ENCODE assay signal across 10 cellular contexts in genomic region chr9:131266301-131267229, GRCh38. TPM values are rescaled to one million over a fixed set of nuclear protein-coding genes. Genes with fewer than 3 reads are reported as not detected.
DNase-seq lines count a peak whose midpoint lies in the region; ATAC-seq and TF ChIP-seq lines count a peak whose summit lies in the region.
"Had no signal": no experiment of that assay in that cellular context is flagged by ENCODE, and none has a peak within 500 bp of the region (broad histone marks: within the 10 kb centered on the region; RNA-seq: fewer than 3 reads in every experiment).

No MANE protein-coding gene starts in this region.

- intact Hi-C loops in Right ventricle myocardium superior (cut with DNase I), result no loop called here
- intact Hi-C loops in sigmoid colon (cut with DNase I), result no loop called here

- CTCF ChIA-PET in HEK293 (lab: Yijun Ruan, JAX), result no interaction called here
- CTCF ChIA-PET in activated CD8-positive, alpha-beta T cell treated with anti-CD3 and anti-CD28 coated beads, Interleukin-2, amount 10 ng/mL, durations not matched to agents 7 days and 5 days (lab: Charles Lee), result interaction anchor here (0.6 to 11.6 kb wide), 5 partner anchors 8 to 70 kb away, joined by 3 to 163 read pairs (median 6); partner anchors contain the start of gene FAM78A

- TF ChIP-seq EP300 in sigmoid colon (IDR thresholded peaks at IDR 0.05), result no peak

- H3K27ac ChIP-seq in HEK293 (ENCODE audit: extremely low read depth, low read depth, low read length) (no peak overlapping the region), sigmoid colon (no peak overlapping the region)

- peaks cover 80% of the 10 kb centered on the region for H3K4me1 Mint-ChIP-seq in activated CD8-positive, alpha-beta T cell treated with anti-CD3 and anti-CD28 coated beads, Interleukin-2, amount 10 ng/mL, durations not matched to agents 7 days and 5 days (ENCODE audit: low read depth)

- ATAC-seq in activated CD8-positive, alpha-beta T cell treated with anti-CD3 and anti-CD28 coated beads, Interleukin-2, amount 10 ng/mL, durations not matched to agents 7 days and 5 days, result peak; percentile 8
- ATAC-seq in Right ventricle myocardium superior (ENCODE audit: poor library complexity), result peak; percentile 18

- no peaks in the 10 kb centered on the region for H3K27me3 ChIP-seq in sigmoid colon

- H3K9me3 ChIP-seq in HEK293 (ENCODE audit: control insufficient read depth, insufficient read depth, low read depth, low read length) (no peaks in the 10 kb centered on the region), sigmoid colon (no peaks in the 10 kb centered on the region)

- WGBS in sigmoid colon, 2 donors, result 52 to 59% methylated on average over 24 of the region's 24 CpGs

- TF ChIP-seq CTCF in HEK293 (tag by site-specific recombination; IDR thresholded peaks at IDR 0.05) (no peak), sigmoid colon (IDR thresholded peaks at IDR 0.05) (no peak)

- H3K9me3 Mint-ChIP-seq in activated CD8-positive, alpha-beta T cell treated with anti-CD3 and anti-CD28 coated beads, Interleukin-2, amount 10 ng/mL, durations not matched to agents 7 days and 5 days (ENCODE audit: insufficient read depth), result no peaks in the 10 kb centered on the region

- H3K4me1 ChIP-seq in HEK293 (ENCODE audit: control insufficient read depth, insufficient read depth, low read length), result no peaks in the 10 kb centered on the region
- no peaks in the 10 kb centered on the region for H3K4me1 ChIP-seq in sigmoid colon

- H3K4me3 ChIP-seq in HEK293 (ENCODE audit: low read depth, low read length) (no peak overlapping the region), sigmoid colon (no peak overlapping the region)

- POLR2A ChIA-PET in HEK293 (lab: Yijun Ruan, JAX), result no interaction called here
- POLR2A ChIA-PET in activated CD8-positive, alpha-beta T cell treated with anti-CD3 and anti-CD28 coated beads, Interleukin-2, amount 10 ng/mL, durations not matched to agents 7 days and 5 days (lab: Charles Lee), result interaction anchor here (0.5 to 11.6 kb wide), 5 partner anchors 8 to 141 kb away, joined by 4 to 330 read pairs (median 4); partner anchors contain the start of genes FAM78A and NUP214

- no peak for TF ChIP-seq POLR2A in sigmoid colon (IDR thresholded peaks at IDR 0.05)

- no peaks in the 10 kb centered on the region for H3K27me3 Mint-ChIP-seq in activated CD8-positive, alpha-beta T cell treated with anti-CD3 and anti-CD28 coated beads, Interleukin-2, amount 10 ng/mL, durations not matched to agents 7 days and 5 days (ENCODE audit: low read depth)

- peak; percentile 72 for DNase-seq in activated CD8-positive, alpha-beta T cell treated with anti-CD3 and anti-CD28 coated beads, Interleukin-2, amount 10 ng/mL, durations not matched to agents 7 days and 5 days
- no peak for DNase-seq in Right ventricle myocardium superior
- DNase-seq in stimulated activated CD4-positive, alpha-beta T cell treated with anti-CD3 and anti-CD28 coated beads, Interleukin-4, amount 100 ng/mL, for 1 hour, result peak; percentile 55
- no peak for DNase-seq in NCI-H1105 (lab: John Stamatoyannopoulos, UW)
- no peak for DNase-seq in sigmoid colon
- DNase-seq in OCI-M1 (lab: John Stamatoyannopoulos, UW), result no peak
- no peak for DNase-seq in amniotic stem cell (lab: John Stamatoyannopoulos, UW)
- DNase-seq: retina, substantia nigra had no signal

- no peaks in the 10 kb centered on the region for H3K36me3 ChIP-seq in HEK293 (ENCODE audit: control insufficient read depth in 2 of 2, insufficient read depth in 1 of 2, low read length in 2 of 2)
- no peaks in the 10 kb centered on the region for H3K36me3 ChIP-seq in sigmoid colon

- H3K36me3 Mint-ChIP-seq in activated CD8-positive, alpha-beta T cell treated with anti-CD3 and anti-CD28 coated beads, Interleukin-2, amount 10 ng/mL, durations not matched to agents 7 days and 5 days (ENCODE audit: low read depth), result peaks cover 77% of the 10 kb centered on the region

- peak overlapping the region; percentile 99 for H3K4me3 Mint-ChIP-seq in activated CD8-positive, alpha-beta T cell treated with anti-CD3 and anti-CD28 coated beads, Interleukin-2, amount 10 ng/mL, durations not matched to agents 7 days and 5 days

- peak overlapping the region; percentile 95 for H3K27ac Mint-ChIP-seq in activated CD8-positive, alpha-beta T cell treated with anti-CD3 and anti-CD28 coated beads, Interleukin-2, amount 10 ng/mL, durations not matched to agents 7 days and 5 days

TF ChIP-seq in HEK293, 187 proteins besides CTCF, POLR2A, EP300 and RAD21:
- TF ChIP-seq EGR2 (tag by site-specific recombination; IDR thresholded peaks at IDR 0.05; ENCODE audit: low read depth) (0 out of 2 replicates have a peak, but pooled peaks have one; percentile 6), ZNF169 (tag by site-specific recombination; IDR thresholded peaks at IDR 0.05) (no peak), ZNF223 (tag by site-specific recombination; IDR thresholded peaks at IDR 0.05) (0 out of 2 replicates have a peak, but pooled peaks have one; percentile 10), ZNF645 (tag by site-specific recombination; IDR thresholded peaks at IDR 0.05) (no peak)
- TF ChIP-seq, protein P1, sequence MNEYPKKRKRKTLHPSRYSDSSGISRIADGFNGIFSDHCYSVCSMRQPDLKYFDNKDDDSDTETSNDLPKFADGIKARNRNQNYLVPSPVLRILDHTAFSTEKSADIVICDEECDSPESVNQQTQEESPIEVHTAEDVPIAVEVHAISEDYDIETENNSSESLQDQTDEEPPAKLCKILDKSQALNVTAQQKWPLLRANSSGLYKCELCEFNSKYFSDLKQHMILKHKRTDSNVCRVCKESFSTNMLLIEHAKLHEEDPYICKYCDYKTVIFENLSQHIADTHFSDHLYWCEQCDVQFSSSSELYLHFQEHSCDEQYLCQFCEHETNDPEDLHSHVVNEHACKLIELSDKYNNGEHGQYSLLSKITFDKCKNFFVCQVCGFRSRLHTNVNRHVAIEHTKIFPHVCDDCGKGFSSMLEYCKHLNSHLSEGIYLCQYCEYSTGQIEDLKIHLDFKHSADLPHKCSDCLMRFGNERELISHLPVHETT (tag by site-specific recombination; IDR thresholded peaks at IDR 0.05), result no peak
- TF ChIP-seq, protein P2, sequence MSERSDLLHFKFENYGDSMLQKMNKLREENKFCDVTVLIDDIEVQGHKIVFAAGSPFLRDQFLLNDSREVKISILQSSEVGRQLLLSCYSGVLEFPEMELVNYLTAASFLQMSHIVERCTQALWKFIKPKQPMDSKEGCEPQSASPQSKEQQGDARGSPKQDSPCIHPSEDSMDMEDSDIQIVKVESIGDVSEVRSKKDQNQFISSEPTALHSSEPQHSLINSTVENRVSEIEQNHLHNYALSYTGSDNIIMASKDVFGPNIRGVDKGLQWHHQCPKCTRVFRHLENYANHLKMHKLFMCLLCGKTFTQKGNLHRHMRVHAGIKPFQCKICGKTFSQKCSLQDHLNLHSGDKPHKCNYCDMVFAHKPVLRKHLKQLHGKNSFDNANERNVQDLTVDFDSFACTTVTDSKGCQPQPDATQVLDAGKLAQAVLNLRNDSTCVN (tag by site-specific recombination; optimal IDR thresholded peaks at IDR 0.05), result peak; percentile 16
- TF ChIP-seq, protein P3, sequence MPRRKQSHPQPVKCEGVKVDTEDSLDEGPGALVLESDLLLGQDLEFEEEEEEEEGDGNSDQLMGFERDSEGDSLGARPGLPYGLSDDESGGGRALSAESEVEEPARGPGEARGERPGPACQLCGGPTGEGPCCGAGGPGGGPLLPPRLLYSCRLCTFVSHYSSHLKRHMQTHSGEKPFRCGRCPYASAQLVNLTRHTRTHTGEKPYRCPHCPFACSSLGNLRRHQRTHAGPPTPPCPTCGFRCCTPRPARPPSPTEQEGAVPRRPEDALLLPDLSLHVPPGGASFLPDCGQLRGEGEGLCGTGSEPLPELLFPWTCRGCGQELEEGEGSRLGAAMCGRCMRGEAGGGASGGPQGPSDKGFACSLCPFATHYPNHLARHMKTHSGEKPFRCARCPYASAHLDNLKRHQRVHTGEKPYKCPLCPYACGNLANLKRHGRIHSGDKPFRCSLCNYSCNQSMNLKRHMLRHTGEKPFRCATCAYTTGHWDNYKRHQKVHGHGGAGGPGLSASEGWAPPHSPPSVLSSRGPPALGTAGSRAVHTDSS (tag by site-specific recombination; IDR thresholded peaks at IDR 0.05), result peak; percentile 44; the same call in 1 of the 2 replicates

RNA-seq across cellular contexts. Expression of gene FAM78A, which starts 9.7 kb away (rescaled TPM):
- 100 to 1,000 TPM in 1 of 2 experiments, 10 to 100 TPM in 1; 99.2 to 101 TPM for total RNA-seq in activated CD8-positive, alpha-beta T cell treated with anti-CD3 and anti-CD28 coated beads, Interleukin-2, amount 10 ng/mL, durations not matched to agents 7 days and 5 days
- total RNA-seq in Right ventricle myocardium superior, result 55.7 TPM
- 1 to 10 TPM; 1.2 to 3.0 (median 2.2) TPM for total RNA-seq in sigmoid colon
- 10 to 100 TPM in 1 of 3 donors, 1 to 10 TPM in 1, under 1 TPM in 1; 0.60 to 11.9 (median 1.4) TPM for polyA plus RNA-seq in sigmoid colon

RNA-seq across cellular contexts. Expression of gene PLPP7, which starts 23.0 kb away (rescaled TPM):
- under 1 TPM in 1 of 2 experiments, not detected in 1; 0.21 TPM for total RNA-seq in activated CD8-positive, alpha-beta T cell treated with anti-CD3 and anti-CD28 coated beads, Interleukin-2, amount 10 ng/mL, durations not matched to agents 7 days and 5 days
- 115 TPM for total RNA-seq in Right ventricle myocardium superior
- total RNA-seq in sigmoid colon, result 10 to 100 TPM; 14.3 to 31.9 (median 16.8) TPM
- polyA plus RNA-seq in sigmoid colon, result 1 to 10 TPM in 2 of 3 donors, under 1 TPM in 1; 0.46 to 1.8 (median 1.5) TPM

Comparison
In these comparisons a context has a peak if more than half of its experiments do, and no peak if none do; other contexts are left out.
1. DNase-seq: peak in activated CD8-positive, alpha-beta T cell treated with anti-CD3 and anti-CD28 coated beads, Interleukin-2, amount 10 ng/mL, durations not matched to agents 7 days and 5 days (single experiment) and stimulated activated CD4-positive, alpha-beta T cell treated with anti-CD3 and anti-CD28 coated beads, Interleukin-4, amount 100 ng/mL, for 1 hour (single experiment); none in Right ventricle myocardium superior (single experiment), NCI-H1105 (single experiment), sigmoid colon (single experiment), OCI-M1 (single experiment) and amniotic stem cell (single experiment).
2. RNA of gene FAM78A, which starts 9.7 kb away (total RNA-seq): 99.2 to 101 TPM in activated CD8-positive, alpha-beta T cell treated with anti-CD3 and anti-CD28 coated beads, Interleukin-2, amount 10 ng/mL, durations not matched to agents 7 days and 5 days and 55.7 TPM in Right ventricle myocardium superior (single experiment); 1.2 to 3.0 TPM in sigmoid colon; every median in the first group is over 10 times any median in the second.
3. RNA of gene PLPP7, which starts 23.0 kb away (total RNA-seq): 115 TPM in Right ventricle myocardium superior (single experiment) and 14.3 to 31.9 TPM in sigmoid colon; 0.21 TPM in activated CD8-positive, alpha-beta T cell treated with anti-CD3 and anti-CD28 coated beads, Interleukin-2, amount 10 ng/mL, durations not matched to agents 7 days and 5 days; every median in the first group is over 10 times any median in the second.